Comparison of ENCODE assay signal across 15 cellular contexts in genomic region chr5:108260858-108261170, GRCh38.
DNase-seq lines count a peak whose midpoint lies in the region; ATAC-seq, FAIRE-seq and TF ChIP-seq lines count a peak whose summit lies in the region.
"Had no signal": no experiment of that assay in that cellular context is flagged by ENCODE, and none has a peak within 500 bp of the region (broad histone marks: within the 10 kb centered on the region; RNA-seq: fewer than 3 reads in every experiment).

No MANE protein-coding gene starts in this region.

- H3K9ac ChIP-seq in adipocyte (ENCODE audit: low read length) = no peak overlapping the region
- H3K9ac ChIP-seq in kidney (ENCODE audit: low read length in 2 of 2) = no peak overlapping the region

- H3K4me1 ChIP-seq in HEK293 (ENCODE audit: control insufficient read depth, insufficient read depth, low read length) (peaks cover 6% of the 10 kb centered on the region), adipocyte (ENCODE audit: control insufficient read depth, insufficient read depth, low read length) (peaks cover 16% of the 10 kb centered on the region), kidney (ENCODE audit: control insufficient read depth in 1 of 2, insufficient read depth in 1 of 2, low read depth in 1 of 2, low read length in 2 of 2) (peaks cover 0 to 2% of the 10 kb centered on the region in 2 donors)

- ATAC-seq in omental fat pad (ENCODE audit: low FRiP score) = no peak

- intact Hi-C loops in kidney (cut with DNase I) = no loop called here

- H3K27ac ChIP-seq in 22Rv1 = no peak overlapping the region
- no peak overlapping the region for H3K27ac ChIP-seq in HEK293 (ENCODE audit: extremely low read depth, low read depth, low read length)
- H3K27ac ChIP-seq in kidney (ENCODE audit: low read depth in 2 of 2, low read length in 2 of 2) = no peak overlapping the region
- H3K27ac ChIP-seq: body of pancreas, epithelial cell of prostate, gastrocnemius medialis had no signal

- TF ChIP-seq CTCF in 22Rv1 (IDR thresholded peaks at IDR 0.05) (peak; percentile 67), HEK293 (tag by site-specific recombination; IDR thresholded peaks at IDR 0.05) (no peak; the same call in 1 of the 2 replicates), kidney (IDR thresholded peaks at IDR 0.05; ENCODE audit: borderline replicate concordance, extremely low read depth, insufficient read depth) (no peak), omental fat pad (IDR thresholded peaks at IDR 0.05) (no peak)

- no peaks in the 10 kb centered on the region for H3K36me3 ChIP-seq in HEK293 (ENCODE audit: control insufficient read depth in 2 of 2, insufficient read depth in 1 of 2, low read length in 2 of 2)
- H3K36me3 ChIP-seq in adipocyte (ENCODE audit: control insufficient read depth, insufficient read depth, low read length, severe bottlenecking) = no peaks in the 10 kb centered on the region
- H3K36me3 ChIP-seq in kidney (ENCODE audit: control insufficient read depth in 1 of 2, insufficient read depth in 2 of 2, low read length in 2 of 2) = no peaks in the 10 kb centered on the region
- H3K36me3 ChIP-seq: gastrocnemius medialis had no signal

- POLR2A ChIA-PET in HEK293 (lab: Yijun Ruan, JAX) = interaction anchor here (0.7 kb wide), 1 partner anchor 117 kb away, joined by 3 read pairs; no protein-coding TSS in a partner anchor

- DNase-seq in adipocyte (ENCODE audit: low read depth) (no peak), kidney (no peak), NCI-H2171 (lab: John Stamatoyannopoulos, UW) (no peak), T-helper 2 cell (no peak), omental fat pad (ENCODE audit: low spot score) (no peak), NCI-H1930 (lab: John Stamatoyannopoulos, UW) (no peak)
- DNase-seq: activated B cell treated with CpG ODN at 0.5 μM for 24 hours, DMS79, NCI-H2081 treated with DMSO at 0.1 percent for 48 hours, NCI-H510A had no signal

- FAIRE-seq in kidney (lab: Jason Lieb, UNC) = peak; percentile 23

- no peak overlapping the region for H3K4me3 ChIP-seq in HEK293 (ENCODE audit: low read depth, low read length)
- peak overlapping the region; percentile 46 for H3K4me3 ChIP-seq in adipocyte (ENCODE audit: low read length)
- H3K4me3 ChIP-seq in kidney (ENCODE audit: low read length in 2 of 2) = no peak overlapping the region
- H3K4me3 ChIP-seq: body of pancreas had no signal

- no peaks in the 10 kb centered on the region for H3K9me3 ChIP-seq in HEK293 (ENCODE audit: control insufficient read depth, insufficient read depth, low read depth, low read length)
- H3K9me3 ChIP-seq in adipocyte (ENCODE audit: control insufficient read depth, low read length) = no peaks in the 10 kb centered on the region
- H3K9me3 ChIP-seq in kidney (ENCODE audit: control insufficient read depth in 1 of 2, low read length in 2 of 2) = no peaks in the 10 kb centered on the region
- H3K9me3 ChIP-seq: body of pancreas, gastrocnemius medialis had no signal

- H3K27me3 ChIP-seq in adipocyte (replicated peaks; ENCODE audit: control insufficient read depth, insufficient read depth, low read length) = no peaks in the 10 kb centered on the region
- H3K27me3 ChIP-seq: body of pancreas, gastrocnemius medialis had no signal

- CTCF ChIA-PET in HEK293 (lab: Yijun Ruan, JAX) = interaction anchor here (0.6 to 5.0 kb wide), 38 partner anchors 8 to 1149 kb away, joined by 3 to 73 read pairs (median 4); partner anchors contain the start of gene FBXL17

TF ChIP-seq in HEK293, 187 proteins besides CTCF, POLR2A, EP300 and RAD21:
- no peak for TF ChIP-seq ZNF175 (tag by site-specific recombination; IDR thresholded peaks at IDR 0.05)
- TF ChIP-seq ZNF692 (tag by site-specific recombination; IDR thresholded peaks at IDR 0.05) = no peak
- no peak for TF ChIP-seq ZNF449 (tag by site-specific recombination; IDR thresholded peaks at IDR 0.05)
- TF ChIP-seq ZBTB11 (tag by site-specific recombination; conservative IDR thresholded peaks at IDR 0.05; ENCODE audit: low read depth) = 0 out of 2 replicates have a peak, but pooled peaks have one; percentile 8
- TF ChIP-seq ZNF335 (tag by site-specific recombination; conservative IDR thresholded peaks at IDR 0.05) = 0 out of 2 replicates have a peak, but pooled peaks have one; percentile 33
- TF ChIP-seq FEZF1 (tag by site-specific recombination; IDR thresholded peaks at IDR 0.05) = no peak
- TF ChIP-seq ZNF660 (tag by site-specific recombination; IDR thresholded peaks at IDR 0.05) = 0 out of 2 replicates have a peak, but pooled peaks have one; percentile 1
- TF ChIP-seq ZNF658 (tag by site-specific recombination; IDR thresholded peaks at IDR 0.05) = no peak
- TF ChIP-seq SALL2 (tag by site-specific recombination; IDR thresholded peaks at IDR 0.05; ENCODE audit: borderline replicate concordance) = no peak
- TF ChIP-seq ZNF785 (tag by site-specific recombination; IDR thresholded peaks at IDR 0.05) = no peak
- TF ChIP-seq ZNF341 (tag by site-specific recombination; IDR thresholded peaks at IDR 0.05; ENCODE audit: low read depth) = no peak
- TF ChIP-seq ZNF292 (tag by site-specific recombination; IDR thresholded peaks at IDR 0.05; ENCODE audit: borderline replicate concordance, low read depth) = no peak
